17 cellular contexts compared by ENCODE assay signal in the genomic region with DNA sequence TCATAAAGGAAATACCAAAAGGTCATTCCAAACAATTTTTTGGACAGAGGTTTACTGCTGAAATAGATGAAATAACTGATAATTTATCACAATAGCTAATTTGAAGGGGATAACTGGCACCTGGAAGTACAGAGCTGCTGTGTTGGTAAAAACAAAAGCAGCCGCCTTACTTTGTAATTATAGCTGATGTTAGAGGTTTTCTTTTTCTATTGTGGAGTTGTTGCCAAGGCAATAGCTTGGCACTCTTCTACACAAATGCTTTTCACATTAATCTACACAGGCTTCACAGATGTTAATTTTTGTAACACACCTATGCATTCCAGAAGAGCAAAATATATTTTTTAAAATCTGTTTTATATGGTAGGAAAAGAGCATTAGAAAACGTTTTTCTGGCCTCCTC. TPM values are rescaled to one million over a fixed set of nuclear protein-coding genes. Genes with fewer than 3 reads are reported as not detected.
A peak's percentile ranks its signal among the peaks of the same experiment; 100 is the strongest.
DNase-seq lines count a peak whose midpoint lies in the region; ATAC-seq and TF ChIP-seq lines count a peak whose summit lies in the region.
"Had no signal": no experiment of that assay in that cellular context is flagged by ENCODE, and none has a peak within 500 bp of the region (broad histone marks: within the 10 kb centered on the region; RNA-seq: fewer than 3 reads in every experiment).

No MANE protein-coding gene starts in this region.

- TF ChIP-seq CTCF in heart right ventricle (IDR thresholded peaks at IDR 0.05), result no peak
- TF ChIP-seq CTCF in gastroesophageal sphincter (IDR thresholded peaks at IDR 0.05), result no peak
- TF ChIP-seq CTCF in retinal pigment epithelial cell (conservative IDR thresholded peaks at IDR 0.05; ENCODE audit: low read depth, low read length), result no peak

- peak in 6 of 8 donors; percentile 33 to 80 (median 45) for ATAC-seq in heart right ventricle
- ATAC-seq in Right ventricle myocardium inferior, result no peak
- no peak for ATAC-seq in gastroesophageal sphincter
- no peak for ATAC-seq in HG02885 (IDR thresholded peaks at IDR 0.05; ENCODE audit: poor library complexity, unreplicated experiment)
- no peak for ATAC-seq in HG02973 (IDR thresholded peaks at IDR 0.05; ENCODE audit: unreplicated experiment)
- ATAC-seq: CD8-positive, alpha-beta T cell had no signal

- H3K27ac ChIP-seq in heart right ventricle, result peak overlapping the region in 5 of 10 donors; percentile 36 to 56 (median 54)
- peak overlapping the region in 3 of 4 donors; percentile 52 to 70 (median 58) for H3K27ac ChIP-seq in gastroesophageal sphincter
- H3K27ac ChIP-seq: Peyer's patch had no signal

- DNase-seq in heart right ventricle, result no peak
- no peak for DNase-seq in Right ventricle myocardium inferior (ENCODE audit: missing footprints)
- peak; percentile 55 for DNase-seq in NCI-H748 treated with DMSO at 0.1 percent for 48 hours (lab: John Stamatoyannopoulos, UW)
- peak; percentile 16 for DNase-seq in retinal pigment epithelial cell (ENCODE audit: low read depth)
- DNase-seq in NCI-H345 (lab: John Stamatoyannopoulos, UW), result no peak
- DNase-seq: ACHN; CD8-positive, alpha-beta T cell; H9; MG63; NCI-H1092 treated with DMSO at 0.1 percent for 48 hours; NCI-H446; NCI-H82; Peyer's patch; SIG-M5 had no signal

- H3K27me3 ChIP-seq in heart right ventricle, result peaks cover 0 to 83% (median 0%) of the 10 kb centered on the region in 7 donors
- H3K27me3 ChIP-seq in gastroesophageal sphincter, result no peaks in the 10 kb centered on the region
- H3K27me3 ChIP-seq: MG63, Peyer's patch had no signal

- TF ChIP-seq EP300 in gastroesophageal sphincter (IDR thresholded peaks at IDR 0.05), result no peak

- intact Hi-C loops in heart right ventricle (cut with DNase I), result loop anchor here in 1 of 10 donors (5.0 kb wide), 1 partner anchor 81 kb away; no protein-coding TSS in a partner anchor
- intact Hi-C loops in Right ventricle myocardium inferior (cut with DNase I), result loop anchor here (5.0 kb wide), 1 partner anchor 81 kb away; no protein-coding TSS in a partner anchor

- H3K4me1 ChIP-seq in heart right ventricle (peaks cover 3 to 42% (median 22%) of the 10 kb centered on the region in 9 donors), gastroesophageal sphincter (peaks cover 14 to 43% (median 20%) of the 10 kb centered on the region in 3 donors)
- H3K4me1 ChIP-seq: Peyer's patch had no signal

- WGBS in heart right ventricle, 2 donors, result 52 to 53% methylated on average over 2 of the region's 2 CpGs
- 17 to 30% methylated on average over 2 of the region's 2 CpGs for WGBS in gastroesophageal sphincter (ENCODE audit: low coverage in 1 of 2), 2 donors

- TF ChIP-seq POLR2A in gastroesophageal sphincter (IDR thresholded peaks at IDR 0.05), result no peak

- H3K4me3 ChIP-seq in heart right ventricle, result no peak overlapping the region
- no peak overlapping the region for H3K4me3 ChIP-seq in gastroesophageal sphincter
- H3K4me3 ChIP-seq in retinal pigment epithelial cell (ENCODE audit: low read length), result no peak overlapping the region
- H3K4me3 ChIP-seq: MG63, Peyer's patch had no signal

- H3K36me3 ChIP-seq in heart right ventricle, result no peaks in the 10 kb centered on the region
- no peaks in the 10 kb centered on the region for H3K36me3 ChIP-seq in gastroesophageal sphincter
- H3K36me3 ChIP-seq: MG63, Peyer's patch had no signal

- peaks cover 0 to 3% (median 0%) of the 10 kb centered on the region in 11 donors for H3K9me3 ChIP-seq in heart right ventricle
- no peaks in the 10 kb centered on the region for H3K9me3 ChIP-seq in gastroesophageal sphincter
- H3K9me3 ChIP-seq: Peyer's patch had no signal

RNA-seq across cellular contexts. Expression of gene LACC1, which starts 56.9 kb away (rescaled TPM):
- total RNA-seq in heart right ventricle (10 to 100 TPM in 3 of 10 donors, 1 to 10 TPM in 7; 2.9 to 16.5 (median 6.7) TPM), Right ventricle myocardium inferior (4.9 TPM), gastroesophageal sphincter (10 to 100 TPM in 1 of 4 donors, 1 to 10 TPM in 3; 3.8 to 12.3 (median 6.6) TPM)
- polyA plus RNA-seq in heart right ventricle, result 1 to 10 TPM; 1.8 to 6.9 TPM

RNA-seq across cellular contexts. Expression of gene CCDC122, which starts 57.1 kb away (rescaled TPM):
- total RNA-seq in heart right ventricle (10 to 100 TPM in 4 of 10 donors, 1 to 10 TPM in 6; 2.4 to 16.0 (median 7.3) TPM), Right ventricle myocardium inferior (2.6 TPM), gastroesophageal sphincter (1 to 10 TPM; 3.6 to 5.3 (median 4.0) TPM)
- polyA plus RNA-seq in heart right ventricle, result 1 to 10 TPM; 1.6 to 8.4 TPM
- total RNA-seq: CD8-positive, alpha-beta T cell had no signal

Comparison
In these comparisons a context has a peak if more than half of its experiments do, and no peak if none do; other contexts are left out.
1. ATAC-seq: peak in heart right ventricle (6 of 8); none in Right ventricle myocardium inferior (single experiment), gastroesophageal sphincter (single experiment), HG02885 (single experiment) and HG02973 (single experiment).
2. DNase-seq: peak in NCI-H748 treated with DMSO at 0.1 percent for 48 hours (single experiment) and retinal pigment epithelial cell (single experiment); none in heart right ventricle (0 of 2), Right ventricle myocardium inferior (single experiment) and NCI-H345 (single experiment).